In the genomic region with DNA sequence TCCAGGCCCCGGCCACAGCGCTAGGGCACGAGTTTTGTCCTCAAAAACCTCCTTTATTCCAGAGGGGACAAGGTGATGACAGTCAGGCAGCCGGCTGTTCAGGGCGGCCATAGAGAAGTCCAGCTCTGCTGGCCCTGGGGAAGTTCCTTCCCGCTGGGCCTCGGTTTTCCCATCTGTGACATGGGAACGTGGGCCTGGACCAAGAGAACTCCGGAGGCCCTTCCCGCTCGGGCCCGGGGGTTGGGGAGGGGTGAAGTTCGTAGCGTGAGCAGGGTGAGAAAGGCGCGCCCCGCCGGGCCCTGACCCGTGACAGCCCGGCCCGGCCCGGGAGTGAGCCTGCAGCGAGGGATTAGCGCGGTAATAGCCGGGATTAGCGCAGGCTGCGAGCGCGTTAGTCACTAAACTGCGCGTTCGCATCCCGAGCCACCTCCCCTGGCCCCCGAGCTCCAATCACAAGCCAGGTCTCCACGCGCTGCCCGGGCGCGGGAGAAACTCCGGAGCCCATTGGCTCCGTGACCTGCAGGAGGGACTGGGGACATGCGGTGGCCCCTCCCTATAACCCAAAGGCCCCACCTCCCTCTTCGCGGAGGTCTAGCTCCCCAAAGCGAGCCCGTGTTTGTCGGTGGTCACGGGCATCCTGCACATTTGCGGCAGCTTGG, we compare ENCODE assay signal across 1 cellular context.
TF ChIP-seq lines count a peak whose summit lies in the region.

No MANE protein-coding gene starts in this region.

TF ChIP-seq in GM23338, 12 proteins besides CTCF, POLR2A, EP300 and RAD21 (continued from another document):
- TF ChIP-seq, protein P1, sequence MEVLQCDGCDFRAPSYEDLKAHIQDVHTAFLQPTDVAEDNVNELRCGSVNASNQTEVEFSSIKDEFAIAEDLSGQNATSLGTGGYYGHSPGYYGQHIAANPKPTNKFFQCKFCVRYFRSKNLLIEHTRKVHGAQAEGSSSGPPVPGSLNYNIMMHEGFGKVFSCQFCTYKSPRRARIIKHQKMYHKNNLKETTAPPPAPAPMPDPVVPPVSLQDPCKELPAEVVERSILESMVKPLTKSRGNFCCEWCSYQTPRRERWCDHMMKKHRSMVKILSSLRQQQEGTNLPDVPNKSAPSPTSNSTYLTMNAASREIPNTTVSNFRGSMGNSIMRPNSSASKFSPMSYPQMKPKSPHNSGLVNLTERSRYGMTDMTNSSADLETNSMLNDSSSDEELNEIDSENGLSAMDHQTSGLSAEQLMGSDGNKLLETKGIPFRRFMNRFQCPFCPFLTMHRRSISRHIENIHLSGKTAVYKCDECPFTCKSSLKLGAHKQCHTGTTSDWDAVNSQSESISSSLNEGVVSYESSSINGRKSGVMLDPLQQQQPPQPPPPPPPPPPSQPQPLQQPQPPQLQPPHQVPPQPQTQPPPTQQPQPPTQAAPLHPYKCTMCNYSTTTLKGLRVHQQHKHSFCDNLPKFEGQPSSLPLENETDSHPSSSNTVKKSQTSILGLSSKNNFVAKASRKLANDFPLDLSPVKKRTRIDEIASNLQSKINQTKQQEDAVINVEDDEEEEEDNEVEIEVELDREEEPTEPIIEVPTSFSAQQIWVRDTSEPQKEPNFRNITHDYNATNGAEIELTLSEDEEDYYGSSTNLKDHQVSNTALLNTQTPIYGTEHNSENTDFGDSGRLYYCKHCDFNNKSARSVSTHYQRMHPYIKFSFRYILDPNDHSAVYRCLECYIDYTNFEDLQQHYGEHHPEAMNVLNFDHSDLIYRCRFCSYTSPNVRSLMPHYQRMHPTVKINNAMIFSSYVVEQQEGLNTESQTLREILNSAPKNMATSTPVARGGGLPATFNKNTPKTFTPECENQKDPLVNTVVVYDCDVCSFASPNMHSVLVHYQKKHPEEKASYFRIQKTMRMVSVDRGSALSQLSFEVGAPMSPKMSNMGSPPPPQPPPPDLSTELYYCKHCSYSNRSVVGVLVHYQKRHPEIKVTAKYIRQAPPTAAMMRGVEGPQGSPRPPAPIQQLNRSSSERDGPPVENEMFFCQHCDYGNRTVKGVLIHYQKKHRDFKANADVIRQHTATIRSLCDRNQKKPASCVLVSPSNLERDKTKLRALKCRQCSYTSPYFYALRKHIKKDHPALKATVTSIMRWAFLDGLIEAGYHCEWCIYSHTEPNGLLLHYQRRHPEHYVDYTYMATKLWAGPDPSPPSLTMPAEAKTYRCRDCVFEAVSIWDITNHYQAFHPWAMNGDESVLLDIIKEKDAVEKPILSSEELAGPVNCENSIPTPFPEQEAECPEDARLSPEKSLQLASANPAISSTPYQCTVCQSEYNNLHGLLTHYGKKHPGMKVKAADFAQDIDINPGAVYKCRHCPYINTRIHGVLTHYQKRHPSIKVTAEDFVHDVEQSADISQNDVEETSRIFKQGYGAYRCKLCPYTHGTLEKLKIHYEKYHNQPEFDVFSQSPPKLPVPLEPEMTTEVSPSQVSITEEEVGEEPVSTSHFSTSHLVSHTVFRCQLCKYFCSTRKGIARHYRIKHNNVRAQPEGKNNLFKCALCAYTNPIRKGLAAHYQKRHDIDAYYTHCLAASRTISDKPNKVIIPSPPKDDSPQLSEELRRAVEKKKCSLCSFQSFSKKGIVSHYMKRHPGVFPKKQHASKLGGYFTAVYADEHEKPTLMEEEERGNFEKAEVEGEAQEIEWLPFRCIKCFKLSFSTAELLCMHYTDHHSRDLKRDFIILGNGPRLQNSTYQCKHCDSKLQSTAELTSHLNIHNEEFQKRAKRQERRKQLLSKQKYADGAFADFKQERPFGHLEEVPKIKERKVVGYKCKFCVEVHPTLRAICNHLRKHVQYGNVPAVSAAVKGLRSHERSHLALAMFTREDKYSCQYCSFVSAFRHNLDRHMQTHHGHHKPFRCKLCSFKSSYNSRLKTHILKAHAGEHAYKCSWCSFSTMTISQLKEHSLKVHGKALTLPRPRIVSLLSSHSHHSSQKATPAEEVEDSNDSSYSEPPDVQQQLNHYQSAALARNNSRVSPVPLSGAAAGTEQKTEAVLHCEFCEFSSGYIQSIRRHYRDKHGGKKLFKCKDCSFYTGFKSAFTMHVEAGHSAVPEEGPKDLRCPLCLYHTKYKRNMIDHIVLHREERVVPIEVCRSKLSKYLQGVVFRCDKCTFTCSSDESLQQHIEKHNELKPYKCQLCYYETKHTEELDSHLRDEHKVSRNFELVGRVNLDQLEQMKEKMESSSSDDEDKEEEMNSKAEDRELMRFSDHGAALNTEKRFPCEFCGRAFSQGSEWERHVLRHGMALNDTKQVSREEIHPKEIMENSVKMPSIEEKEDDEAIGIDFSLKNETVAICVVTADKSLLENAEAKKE (CRISPR knock-in tag; IDR thresholded peaks at IDR 0.05), result no peak
- TF ChIP-seq ETS1 (IDR thresholded peaks at IDR 0.05) (no peak), POLR2AphosphoS5 (IDR thresholded peaks at IDR 0.05; ENCODE audit: low read depth) (no peak), ZNF114 (CRISPR knock-in tag; IDR thresholded peaks at IDR 0.05) (no peak), REST (IDR thresholded peaks at IDR 0.05; ENCODE audit: unreplicated experiment) (no peak), EZH2 (IDR thresholded peaks at IDR 0.05; ENCODE audit: low read depth, unreplicated experiment) (no peak), JUNB (IDR thresholded peaks at IDR 0.05; ENCODE audit: unreplicated experiment) (no peak), EZH2phosphoT487 (IDR thresholded peaks at IDR 0.05; ENCODE audit: unreplicated experiment) (no peak), ZNF331 (CRISPR knock-in tag; IDR thresholded peaks at IDR 0.05; ENCODE audit: low read depth) (no peak)
TF ChIP-seq in GM23338: peak in this region for 0.
